8 cellular contexts compared by ENCODE assay signal in genomic region chr6:129567374-129567773, GRCh38.
DNase-seq lines count a peak whose midpoint lies in the region; ATAC-seq, FAIRE-seq and TF ChIP-seq lines count a peak whose summit lies in the region.

No MANE protein-coding gene starts in this region.

- FAIRE-seq in endothelial cell of umbilical vein (lab: Jason Lieb, UNC) (no peak), GM12891 (lab: Jason Lieb, UNC) (no peak)

- H3K9ac ChIP-seq in endothelial cell of umbilical vein (replicated peaks; ENCODE audit: extremely low read depth, insufficient read depth, low read length), result no peak overlapping the region

- no peaks in the 10 kb centered on the region for H3K79me2 ChIP-seq in endothelial cell of umbilical vein (ENCODE audit: control insufficient read depth, insufficient read depth, low read length)

- H3K4me1 ChIP-seq in A673 (ENCODE audit: insufficient read depth, low read length, poor library complexity, severe bottlenecking), result no peaks in the 10 kb centered on the region
- H3K4me1 ChIP-seq in endothelial cell of umbilical vein (ENCODE audit: control insufficient read depth, extremely low read depth, insufficient read depth, low read length), result no peaks in the 10 kb centered on the region

- DNase-seq in A673 (ENCODE audit: low spot score) (peak; percentile 53), RPMI8226 (peak; percentile 4), endothelial cell of umbilical vein (ENCODE audit: low read depth, low spot score) (no peak), GM12891 (ENCODE audit: insufficient read length, low spot score) (no peak), middle frontal gyrus (ENCODE audit: extremely low spot score, low spot score) (no peak)
- DNase-seq in stimulated activated CD4-positive, alpha-beta T cell treated with anti-CD3 and anti-CD28 coated beads, Interleukin-4, amount 100 ng/mL, for 4 hours, result peak; percentile 36 to 44

- H3K4me3 ChIP-seq in A673 (ENCODE audit: low read depth, low read length, poor library complexity, severe bottlenecking) (no peak overlapping the region), endothelial cell of umbilical vein (replicated peaks in 1 of 3; ENCODE audit: insufficient read depth in 1 of 3, low read depth in 1 of 3, low read length in 3 of 3) (no peak overlapping the region)

- BruUV-seq in A673 (replicated peaks; lab: Mats Ljungman, UMichigan) (no TSS peak), endothelial cell of umbilical vein (replicated peaks; lab: Mats Ljungman, UMichigan) (no TSS peak)

- H3K27me3 ChIP-seq in A673 (replicated peaks; ENCODE audit: insufficient read depth, low read depth, low read length, poor library complexity) (no peaks in the 10 kb centered on the region), endothelial cell of umbilical vein (ENCODE audit: control insufficient read depth in 2 of 2, insufficient read depth in 2 of 2, low read length in 2 of 2) (no peaks in the 10 kb centered on the region)

- H3K9me3 ChIP-seq in A673 (ENCODE audit: low read depth, low read length, poor library complexity, severe bottlenecking) (no peaks in the 10 kb centered on the region), endothelial cell of umbilical vein (replicated peaks; ENCODE audit: control insufficient read depth, insufficient read depth, low read length) (no peaks in the 10 kb centered on the region)

- H3K9me1 ChIP-seq in endothelial cell of umbilical vein (replicated peaks; ENCODE audit: control insufficient read depth, extremely low read depth, insufficient read depth, low read length), result no peaks in the 10 kb centered on the region

- intact Hi-C loops in A673 (cut with micrococcal nuclease; ENCODE audit: unreplicated experiment) (loop anchor here (2.0 kb wide), 1 partner anchor 67 kb away; no protein-coding TSS in a partner anchor), endothelial cell of umbilical vein (cut with micrococcal nuclease) (loop anchor here (2.0 kb wide), 1 partner anchor 69 kb away; no protein-coding TSS in a partner anchor)

- TF ChIP-seq CTCF in A673 (conservative IDR thresholded peaks at IDR 0.05; ENCODE audit: low read depth, low read length) (peak; percentile 72), endothelial cell of umbilical vein (IDR thresholded peaks at IDR 0.05; ENCODE audit: extremely low read depth in 1 of 2, insufficient read depth in 1 of 2, low read depth in 1 of 2, low read length in 2 of 2) (peak; percentile 30 to 32)

- POLR2A ChIA-PET in A673 (lab: Charles Lee; ENCODE audit: low non-redundant PET) (no interaction called here), endothelial cell of umbilical vein (lab: Charles Lee) (no interaction called here)

- no peak for TF ChIP-seq POLR2A in endothelial cell of umbilical vein (IDR thresholded peaks at IDR 0.05; ENCODE audit: low read depth, low read length)
- TF ChIP-seq POLR2A in GM12891 (IDR thresholded peaks at IDR 0.05; ENCODE audit: low read depth, low read length), result no peak

- H3K36me3 ChIP-seq in A673 (ENCODE audit: insufficient read depth, low read length, poor library complexity, severe bottlenecking) (no peaks in the 10 kb centered on the region), endothelial cell of umbilical vein (ENCODE audit: control insufficient read depth in 2 of 2, extremely low read depth in 1 of 2, insufficient read depth in 2 of 2, low read length in 2 of 2) (peaks cover 0 to 6% of the 10 kb centered on the region in 2 experiments)

- H3K27ac ChIP-seq in A673 (ENCODE audit: low read depth, low read length, poor library complexity, severe bottlenecking) (no peak overlapping the region), endothelial cell of umbilical vein (ENCODE audit: insufficient read depth, low read depth, low read length) (no peak overlapping the region)

- H2AFZ ChIP-seq in endothelial cell of umbilical vein (ENCODE audit: low read depth, low read length), result no peak overlapping the region

- ATAC-seq in GM18868 (IDR thresholded peaks at IDR 0.05; ENCODE audit: unreplicated experiment) (peak; percentile 50), GM21723 (IDR thresholded peaks at IDR 0.05; ENCODE audit: unreplicated experiment) (no peak)

- H3K4me2 ChIP-seq in endothelial cell of umbilical vein (ENCODE audit: insufficient read depth, low read length), result no peak overlapping the region

- CTCF ChIA-PET in A673 (lab: Charles Lee), result interaction anchor here (1.3 kb wide), 1 partner anchor 66 kb away, joined by 4 read pairs; no protein-coding TSS in a partner anchor
- CTCF ChIA-PET in endothelial cell of umbilical vein (lab: Charles Lee), result interaction anchor here (0.9 to 3.2 kb wide), 4 partner anchors 15 to 69 kb away, joined by 3 to 52 read pairs (median 6); no protein-coding TSS in a partner anchor

- dilution Hi-C loops in endothelial cell of umbilical vein (cut with MboI; ENCODE audit: extremely low pct_ligation_motif_present, low sequenced_read_pairs), result no loop called here

- no peaks in the 10 kb centered on the region for H4K20me1 ChIP-seq in endothelial cell of umbilical vein (replicated peaks; ENCODE audit: control insufficient read depth, extremely low read depth, insufficient read depth, low read length)

TF ChIP-seq in endothelial cell of umbilical vein, 7 proteins besides CTCF, POLR2A, EP300 and RAD21:
- no peak for TF ChIP-seq FOS (IDR thresholded peaks at IDR 0.05; ENCODE audit: borderline replicate concordance, insufficient read depth, low read length)
- no peak for TF ChIP-seq MYC (IDR thresholded peaks at IDR 0.05; ENCODE audit: low read depth, low read length)
- TF ChIP-seq MAX (IDR thresholded peaks at IDR 0.05; ENCODE audit: insufficient read depth, insufficient read length), result no peak
- no peak for TF ChIP-seq POLR2AphosphoS5 (IDR thresholded peaks at IDR 0.05; ENCODE audit: insufficient read depth, low read depth, low read length)
- no peak for TF ChIP-seq GATA2 (IDR thresholded peaks at IDR 0.05; ENCODE audit: insufficient read depth, insufficient read length, low read depth, low read length)
- no peak for TF ChIP-seq JUN (IDR thresholded peaks at IDR 0.05; ENCODE audit: borderline replicate concordance, insufficient read depth, insufficient read length, low read depth)
- TF ChIP-seq EZH2 (IDR thresholded peaks at IDR 0.05; ENCODE audit: borderline replicate concordance, low read depth, low read length, severe bottlenecking), result no peak

TF ChIP-seq in GM12891, 5 proteins besides CTCF, POLR2A, EP300 and RAD21:
- no peak for TF ChIP-seq PAX5 (IDR thresholded peaks at IDR 0.05; ENCODE audit: insufficient read depth, low read length, severe bottlenecking)
- TF ChIP-seq POLR2AphosphoS5 (IDR thresholded peaks at IDR 0.05; ENCODE audit: low read depth, low read length), result no peak
- no peak for TF ChIP-seq SPI1 (IDR thresholded peaks at IDR 0.05; ENCODE audit: low read depth, low read length)
- no peak for TF ChIP-seq TAF1 (IDR thresholded peaks at IDR 0.05; ENCODE audit: low read depth, low read length)
- TF ChIP-seq POU2F2 (IDR thresholded peaks at IDR 0.05; ENCODE audit: low read depth, low read length), result no peak

Comparison
In these comparisons a context has a peak if more than half of its experiments do, and no peak if none do; other contexts are left out.
1. DNase-seq: peak in A673 (single experiment), RPMI8226 (single experiment) and stimulated activated CD4-positive, alpha-beta T cell treated with anti-CD3 and anti-CD28 coated beads, Interleukin-4, amount 100 ng/mL, for 4 hours (2 of 2); none in endothelial cell of umbilical vein (single experiment), GM12891 (single experiment) and middle frontal gyrus (single experiment).